ENCODE assay signal across 11 cellular contexts in genomic region chr4:1137850-1138249, GRCh38. TPM values are rescaled to one million over a fixed set of nuclear protein-coding genes. Genes with fewer than 3 reads are reported as not detected.
DNase-seq lines count a peak whose midpoint lies in the region; ATAC-seq and TF ChIP-seq lines count a peak whose summit lies in the region.
"Had no signal": no experiment of that assay in that cellular context is flagged by ENCODE, and none has a peak within 500 bp of the region (broad histone marks: within the 10 kb centered on the region; RNA-seq: fewer than 3 reads in every experiment).

No MANE protein-coding gene starts in this region.

- no peaks in the 10 kb centered on the region for H3K27me3 Mint-ChIP-seq in CD4-positive, alpha-beta T cell
- peaks cover 28% of the 10 kb centered on the region for H3K27me3 Mint-ChIP-seq in activated T-helper 2 cell treated with anti-CD3 and anti-CD28 coated beads, Interferon-gamma antibody, Interleukin-2, Interleukin-4, amounts not matched to agents 10 μg/mL and 5 μg/mL and 100 μg/mL, durations not matched to agents 14 hours and 24 hours and 36 hours (ENCODE audit: low read depth)
- H3K27me3 Mint-ChIP-seq in Caco-2 (ENCODE audit: insufficient read depth, unreplicated experiment) = peaks cover 26% of the 10 kb centered on the region

- POLR2A ChIA-PET in CD4-positive, alpha-beta T cell (lab: Charles Lee) = interaction anchor here (0.7 to 1.9 kb wide), 5 partner anchors 31 to 210 kb away, joined by 3 to 9 read pairs (median 3); partner anchors contain the start of genes CTBP1 and UVSSA
- POLR2A ChIA-PET in Caco-2 (lab: Charles Lee) = no interaction called here

- no peaks in the 10 kb centered on the region for H3K27me3 ChIP-seq in CD4-positive, alpha-beta T cell (ENCODE audit: control insufficient read depth, insufficient read depth, low read length)
- H3K27me3 ChIP-seq in mononuclear cell (ENCODE audit: insufficient read depth, low read length) (no peaks in the 10 kb centered on the region), ascending aorta (no peaks in the 10 kb centered on the region), Caco-2 (replicated peaks; ENCODE audit: control insufficient read depth, insufficient read depth, low read length) (no peaks in the 10 kb centered on the region)

- no peak for DNase-seq in CD4-positive, alpha-beta T cell
- no peak for DNase-seq in Jurkat, Clone E6-1 (ENCODE audit: low read depth, low spot score)
- DNase-seq in activated T-helper 2 cell treated with anti-CD3 and anti-CD28 coated beads, Interferon-gamma antibody, Interleukin-2, Interleukin-4, amounts not matched to agents 10 μg/mL and 5 μg/mL and 100 μg/mL, durations not matched to agents 14 hours and 24 hours and 36 hours (ENCODE audit: low spot score) = no peak
- no peak for DNase-seq in ascending aorta (ENCODE audit: low spot score in 2 of 2)
- DNase-seq in Caco-2 = no peak
- no peak for DNase-seq in AG20443 (ENCODE audit: low spot score)
- DNase-seq: head of caudate nucleus, NCI-H1092 treated with DMSO at 0.1 percent for 48 hours, NCI-H82 had no signal

- ATAC-seq in CD4-positive, alpha-beta T cell (ENCODE audit: poor library complexity) = no peak
- ATAC-seq in GM19463 (IDR thresholded peaks at IDR 0.05; ENCODE audit: unreplicated experiment) = no peak

- peak overlapping the region; percentile 11 for H3K4me3 Mint-ChIP-seq in CD4-positive, alpha-beta T cell
- H3K4me3 Mint-ChIP-seq in activated T-helper 2 cell treated with anti-CD3 and anti-CD28 coated beads, Interferon-gamma antibody, Interleukin-2, Interleukin-4, amounts not matched to agents 10 μg/mL and 5 μg/mL and 100 μg/mL, durations not matched to agents 14 hours and 24 hours and 36 hours (ENCODE audit: low read depth) = peak overlapping the region; percentile 56
- H3K4me3 Mint-ChIP-seq in Caco-2 (ENCODE audit: unreplicated experiment) = no peak overlapping the region

- intact Hi-C loops in CD4-positive, alpha-beta T cell (cut with DNase I, micrococcal nuclease) = no loop called here
- intact Hi-C loops in activated T-helper 2 cell treated with anti-CD3 and anti-CD28 coated beads, Interferon-gamma antibody, Interleukin-2, Interleukin-4, amounts not matched to agents 10 μg/mL and 5 μg/mL and 100 μg/mL, durations not matched to agents 14 hours and 24 hours and 36 hours (cut with micrococcal nuclease) = no loop called here
- intact Hi-C loops in ascending aorta (cut with DNase I) (no loop called here), Caco-2 (cut with micrococcal nuclease; ENCODE audit: unreplicated experiment) (no loop called here)

- peaks cover 24% of the 10 kb centered on the region for H3K4me1 ChIP-seq in mononuclear cell (ENCODE audit: insufficient read depth, low read length)
- no peaks in the 10 kb centered on the region for H3K4me1 ChIP-seq in ascending aorta
- H3K4me1 ChIP-seq in Caco-2 = no peaks in the 10 kb centered on the region

- no peaks in the 10 kb centered on the region for H3K9me3 Mint-ChIP-seq in CD4-positive, alpha-beta T cell
- H3K9me3 Mint-ChIP-seq in activated T-helper 2 cell treated with anti-CD3 and anti-CD28 coated beads, Interferon-gamma antibody, Interleukin-2, Interleukin-4, amounts not matched to agents 10 μg/mL and 5 μg/mL and 100 μg/mL, durations not matched to agents 14 hours and 24 hours and 36 hours = no peaks in the 10 kb centered on the region
- no peaks in the 10 kb centered on the region for H3K9me3 Mint-ChIP-seq in Caco-2 (ENCODE audit: unreplicated experiment)

- no peaks in the 10 kb centered on the region for H3K9me3 ChIP-seq in CD4-positive, alpha-beta T cell (ENCODE audit: control insufficient read depth, low read length)
- H3K9me3 ChIP-seq in mononuclear cell (ENCODE audit: low read depth, low read length) = no peaks in the 10 kb centered on the region
- H3K9me3 ChIP-seq in ascending aorta = no peaks in the 10 kb centered on the region
- H3K9me3 ChIP-seq in Caco-2 = no peaks in the 10 kb centered on the region

- no peaks in the 10 kb centered on the region for H3K36me3 Mint-ChIP-seq in CD4-positive, alpha-beta T cell (ENCODE audit: low read depth)
- no peaks in the 10 kb centered on the region for H3K36me3 Mint-ChIP-seq in activated T-helper 2 cell treated with anti-CD3 and anti-CD28 coated beads, Interferon-gamma antibody, Interleukin-2, Interleukin-4, amounts not matched to agents 10 μg/mL and 5 μg/mL and 100 μg/mL, durations not matched to agents 14 hours and 24 hours and 36 hours (ENCODE audit: low read depth)
- no peaks in the 10 kb centered on the region for H3K36me3 Mint-ChIP-seq in Caco-2 (ENCODE audit: insufficient read depth, unreplicated experiment)

- CTCF ChIA-PET in CD4-positive, alpha-beta T cell (lab: Charles Lee) = no interaction called here
- CTCF ChIA-PET in Caco-2 (lab: Charles Lee) = no interaction called here

- H3K36me3 ChIP-seq in ascending aorta (no peaks in the 10 kb centered on the region), Caco-2 (ENCODE audit: control insufficient read depth, insufficient read depth, low read length) (no peaks in the 10 kb centered on the region)

- H3K4me3 ChIP-seq in Jurkat, Clone E6-1 (ENCODE audit: low read length) = peak overlapping the region; percentile 2
- peak overlapping the region; percentile 18 for H3K4me3 ChIP-seq in mononuclear cell (ENCODE audit: low read length)
- H3K4me3 ChIP-seq in ascending aorta = no peak overlapping the region
- no peak overlapping the region for H3K4me3 ChIP-seq in Caco-2 (ENCODE audit: low read depth, low read length)

- no peak for TF ChIP-seq CTCF in CD4-positive, alpha-beta T cell (IDR thresholded peaks at IDR 0.05)
- TF ChIP-seq CTCF in ascending aorta (IDR thresholded peaks at IDR 0.05) (no peak), Caco-2 (IDR thresholded peaks at IDR 0.05; ENCODE audit: insufficient read depth in 1 of 2, low read depth in 1 of 2, low read length in 1 of 2, severe bottlenecking in 1 of 2, unreplicated experiment in 1 of 2) (no peak)

- H3K27ac Mint-ChIP-seq in CD4-positive, alpha-beta T cell = no peak overlapping the region
- peak overlapping the region; percentile 14 for H3K27ac Mint-ChIP-seq in activated T-helper 2 cell treated with anti-CD3 and anti-CD28 coated beads, Interferon-gamma antibody, Interleukin-2, Interleukin-4, amounts not matched to agents 10 μg/mL and 5 μg/mL and 100 μg/mL, durations not matched to agents 14 hours and 24 hours and 36 hours
- no peak overlapping the region for H3K27ac Mint-ChIP-seq in Caco-2 (ENCODE audit: unreplicated experiment)

- H3K27ac ChIP-seq in CD4-positive, alpha-beta T cell (ENCODE audit: low read depth, low read length) = no peak overlapping the region
- H3K27ac ChIP-seq in ascending aorta = no peak overlapping the region

- H3K4me1 Mint-ChIP-seq in CD4-positive, alpha-beta T cell (ENCODE audit: low read depth) = peaks cover 25% of the 10 kb centered on the region
- peaks cover 18% of the 10 kb centered on the region for H3K4me1 Mint-ChIP-seq in activated T-helper 2 cell treated with anti-CD3 and anti-CD28 coated beads, Interferon-gamma antibody, Interleukin-2, Interleukin-4, amounts not matched to agents 10 μg/mL and 5 μg/mL and 100 μg/mL, durations not matched to agents 14 hours and 24 hours and 36 hours (ENCODE audit: low read depth)
- no peaks in the 10 kb centered on the region for H3K4me1 Mint-ChIP-seq in Caco-2 (ENCODE audit: low read depth, unreplicated experiment)

- no TSS peak for BruUV-seq in Caco-2 (replicated peaks; lab: Mats Ljungman, UMichigan)

RNA-seq across cellular contexts. Expression of gene RNF212, which starts 24.5 kb away (rescaled TPM):
- total RNA-seq in CD4-positive, alpha-beta T cell = 1 to 10 TPM; 5.6 to 8.3 TPM
- 54.1 TPM for polyA plus RNA-seq in Jurkat, Clone E6-1 (2012; ENCODE audit: insufficient read depth, insufficient read length)
- 0.62 and 0.85 TPM in 2 replicates for total RNA-seq in activated T-helper 2 cell treated with anti-CD3 and anti-CD28 coated beads, Interferon-gamma antibody, Interleukin-2, Interleukin-4, amounts not matched to agents 10 μg/mL and 5 μg/mL and 100 μg/mL, durations not matched to agents 14 hours and 24 hours and 36 hours
- total RNA-seq in mononuclear cell (3.1 TPM), ascending aorta (not detected), Caco-2 (2022) (not detected in 2 replicates)

RNA-seq across cellular contexts. Expression of gene SPON2, which starts 34.5 kb away (rescaled TPM):
- 10 to 100 TPM; 12.8 to 15.7 TPM for total RNA-seq in CD4-positive, alpha-beta T cell
- 27.3 TPM for polyA plus RNA-seq in Jurkat, Clone E6-1 (2012; ENCODE audit: insufficient read depth, insufficient read length)
- total RNA-seq in activated T-helper 2 cell treated with anti-CD3 and anti-CD28 coated beads, Interferon-gamma antibody, Interleukin-2, Interleukin-4, amounts not matched to agents 10 μg/mL and 5 μg/mL and 100 μg/mL, durations not matched to agents 14 hours and 24 hours and 36 hours = 26.1 and 26.7 TPM in 2 replicates
- 25.5 TPM for total RNA-seq in mononuclear cell
- total RNA-seq in ascending aorta = 14.0 TPM
- total RNA-seq in Caco-2 (2022) = 3.1 and 4.0 TPM in 2 replicates

Comparison
In these comparisons a context has a peak if more than half of its experiments do, and no peak if none do; other contexts are left out.
1. H3K4me3 ChIP-seq: peak in Jurkat, Clone E6-1 (single experiment) and mononuclear cell (single experiment); none in ascending aorta (0 of 2) and Caco-2 (single experiment).